Comparison of ENCODE assay signal across 1 cellular context in the genomic region with DNA sequence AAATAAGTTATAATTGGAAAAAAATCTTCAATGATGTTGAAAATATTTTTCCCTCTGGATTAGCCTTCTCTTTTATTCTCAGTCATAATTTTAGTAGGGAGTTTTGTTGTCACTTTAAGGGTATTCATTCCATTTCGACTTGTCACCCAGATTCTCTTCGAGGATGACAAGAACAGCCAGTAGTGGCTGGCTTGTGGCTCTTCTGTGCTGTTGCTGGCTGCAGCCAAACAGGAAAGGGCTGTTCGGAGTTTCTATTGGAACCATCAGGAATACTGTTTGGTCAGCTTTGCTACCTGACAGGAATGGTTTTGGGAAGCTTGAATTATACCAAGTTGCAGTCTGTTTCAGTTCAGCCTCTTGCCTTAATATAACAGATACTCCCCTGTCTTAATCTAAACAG.
TF ChIP-seq lines count a peak whose summit lies in the region.

No MANE protein-coding gene starts in this region.

TF ChIP-seq in GM12878, 131 proteins besides CTCF, POLR2A, EP300 and RAD21 (continued from another document):
- TF ChIP-seq, protein P1, sequence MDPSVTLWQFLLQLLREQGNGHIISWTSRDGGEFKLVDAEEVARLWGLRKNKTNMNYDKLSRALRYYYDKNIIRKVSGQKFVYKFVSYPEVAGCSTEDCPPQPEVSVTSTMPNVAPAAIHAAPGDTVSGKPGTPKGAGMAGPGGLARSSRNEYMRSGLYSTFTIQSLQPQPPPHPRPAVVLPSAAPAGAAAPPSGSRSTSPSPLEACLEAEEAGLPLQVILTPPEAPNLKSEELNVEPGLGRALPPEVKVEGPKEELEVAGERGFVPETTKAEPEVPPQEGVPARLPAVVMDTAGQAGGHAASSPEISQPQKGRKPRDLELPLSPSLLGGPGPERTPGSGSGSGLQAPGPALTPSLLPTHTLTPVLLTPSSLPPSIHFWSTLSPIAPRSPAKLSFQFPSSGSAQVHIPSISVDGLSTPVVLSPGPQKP (IDR thresholded peaks at IDR 0.05; ENCODE audit: low read depth, low read length), result no peak
- TF ChIP-seq KAT2A (conservative IDR thresholded peaks at IDR 0.05; ENCODE audit: control insufficient read depth, low read depth, low read length), result no peak
- TF ChIP-seq, protein P2, sequence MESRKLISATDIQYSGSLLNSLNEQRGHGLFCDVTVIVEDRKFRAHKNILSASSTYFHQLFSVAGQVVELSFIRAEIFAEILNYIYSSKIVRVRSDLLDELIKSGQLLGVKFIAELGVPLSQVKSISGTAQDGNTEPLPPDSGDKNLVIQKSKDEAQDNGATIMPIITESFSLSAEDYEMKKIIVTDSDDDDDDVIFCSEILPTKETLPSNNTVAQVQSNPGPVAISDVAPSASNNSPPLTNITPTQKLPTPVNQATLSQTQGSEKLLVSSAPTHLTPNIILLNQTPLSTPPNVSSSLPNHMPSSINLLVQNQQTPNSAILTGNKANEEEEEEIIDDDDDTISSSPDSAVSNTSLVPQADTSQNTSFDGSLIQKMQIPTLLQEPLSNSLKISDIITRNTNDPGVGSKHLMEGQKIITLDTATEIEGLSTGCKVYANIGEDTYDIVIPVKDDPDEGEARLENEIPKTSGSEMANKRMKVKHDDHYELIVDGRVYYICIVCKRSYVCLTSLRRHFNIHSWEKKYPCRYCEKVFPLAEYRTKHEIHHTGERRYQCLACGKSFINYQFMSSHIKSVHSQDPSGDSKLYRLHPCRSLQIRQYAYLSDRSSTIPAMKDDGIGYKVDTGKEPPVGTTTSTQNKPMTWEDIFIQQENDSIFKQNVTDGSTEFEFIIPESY (IDR thresholded peaks at IDR 0.05), result no peak
- TF ChIP-seq JUND (IDR thresholded peaks at IDR 0.05; ENCODE audit: low read depth, low read length), result no peak
- no peak for TF ChIP-seq ZNF622 (IDR thresholded peaks at IDR 0.05)
